In genomic region chr4:6115746-6116586, GRCh38 we compare ENCODE assay signal across 16 cellular contexts.
DNase-seq lines count a peak whose midpoint lies in the region; ATAC-seq, FAIRE-seq and TF ChIP-seq lines count a peak whose summit lies in the region.
"Had no signal": no experiment of that assay in that cellular context is flagged by ENCODE, and none has a peak within 500 bp of the region (broad histone marks: within the 10 kb centered on the region; RNA-seq: fewer than 3 reads in every experiment).

No MANE protein-coding gene starts in this region.

- ATAC-seq in right cardiac atrium = no peak
- ATAC-seq in GM21619 (IDR thresholded peaks at IDR 0.05; ENCODE audit: unreplicated experiment) = no peak
- ATAC-seq: GM12878, HCT116 had no signal

- no peak overlapping the region for H3K27ac ChIP-seq in right cardiac atrium (ENCODE audit: low read length)
- no peak overlapping the region for H3K27ac ChIP-seq in astrocyte (ENCODE audit: low read depth, low read length)
- no peak overlapping the region for H3K27ac ChIP-seq in stomach
- H3K27ac ChIP-seq: GM23248, HL-60, KMS-11 had no signal

- H3K4me3 Mint-ChIP-seq in astrocyte (ENCODE audit: unreplicated experiment) = no peak overlapping the region
- H3K4me3 Mint-ChIP-seq: CD4-positive, CD25-positive, alpha-beta regulatory T cell had no signal

- H3K36me3 ChIP-seq in astrocyte (ENCODE audit: insufficient read depth, low read length) = no peaks in the 10 kb centered on the region
- H3K36me3 ChIP-seq in stomach = no peaks in the 10 kb centered on the region

- H3K27ac Mint-ChIP-seq in astrocyte (ENCODE audit: unreplicated experiment) = peak overlapping the region; percentile 53

- no peak for TF ChIP-seq EP300 in stomach (IDR thresholded peaks at IDR 0.05)

- H3K4me1 Mint-ChIP-seq in astrocyte (ENCODE audit: low read depth, unreplicated experiment) = peaks cover 11% of the 10 kb centered on the region

- H2AFZ ChIP-seq in astrocyte (ENCODE audit: low read depth, low read length) = no peak overlapping the region
- H2AFZ ChIP-seq: GM23248 had no signal

- no peaks in the 10 kb centered on the region for H3K27me3 ChIP-seq in right cardiac atrium (ENCODE audit: control insufficient read depth, insufficient read depth)
- no peaks in the 10 kb centered on the region for H3K27me3 ChIP-seq in astrocyte (ENCODE audit: insufficient read depth, low read length)
- peaks cover 0 to 28% (median 0%) of the 10 kb centered on the region in 3 donors for H3K27me3 ChIP-seq in stomach

- no peaks in the 10 kb centered on the region for H3K4me1 ChIP-seq in right cardiac atrium (ENCODE audit: control insufficient read depth, insufficient read depth, low read length)
- no peaks in the 10 kb centered on the region for H3K4me1 ChIP-seq in astrocyte (ENCODE audit: insufficient read depth, low read length)
- H3K4me1 ChIP-seq in stomach = no peaks in the 10 kb centered on the region

- H3K9ac ChIP-seq in astrocyte (ENCODE audit: low read length) = no peak overlapping the region
- H3K9ac ChIP-seq: GM23248, KMS-11 had no signal

- TF ChIP-seq POLR2A in stomach (IDR thresholded peaks at IDR 0.05) = no peak

- H3K9me3 ChIP-seq in right cardiac atrium (ENCODE audit: control insufficient read depth, low read length) = no peaks in the 10 kb centered on the region
- H3K9me3 ChIP-seq in astrocyte (ENCODE audit: insufficient read depth, low read depth, low read length) = no peaks in the 10 kb centered on the region
- no peaks in the 10 kb centered on the region for H3K9me3 ChIP-seq in stomach

- H3K4me3 ChIP-seq in right cardiac atrium (ENCODE audit: low read length) (no peak overlapping the region), astrocyte (ENCODE audit: insufficient read depth, low read depth, low read length) (no peak overlapping the region), stomach (no peak overlapping the region)
- H3K4me3 ChIP-seq: GM12878, GM23248 had no signal

- no peak for FAIRE-seq in astrocyte (lab: Jason Lieb, UNC)
- FAIRE-seq: GM12878 had no signal

- TF ChIP-seq CTCF in astrocyte (IDR thresholded peaks at IDR 0.05; ENCODE audit: insufficient read depth, low read depth, low read length) = no peak
- no peak for TF ChIP-seq CTCF in stomach (IDR thresholded peaks at IDR 0.05)

- WGBS in right cardiac atrium = 70% methylated on average over 23 of the region's 23 CpGs
- 66 to 77% (median 77%) methylated on average over 19 to 23 of the region's 23 CpGs for WGBS in stomach, 5 donors

- intact Hi-C loops in cardiac septum (cut with DNase I) (no loop called here), right cardiac atrium (cut with DNase I) (no loop called here), stomach (cut with DNase I; ENCODE audit: low total_unique reads) (no loop called here)

- no peaks in the 10 kb centered on the region for H3K9me3 Mint-ChIP-seq in astrocyte (ENCODE audit: unreplicated experiment)
- H3K9me3 Mint-ChIP-seq: CD4-positive, CD25-positive, alpha-beta regulatory T cell had no signal

- peaks cover 43% of the 10 kb centered on the region for H3K27me3 Mint-ChIP-seq in astrocyte (ENCODE audit: low read depth, unreplicated experiment)
- H3K27me3 Mint-ChIP-seq: CD4-positive, CD25-positive, alpha-beta regulatory T cell had no signal

- DNase-seq in cardiac septum (ENCODE audit: low spot score) = peak; percentile 76
- DNase-seq in right cardiac atrium = no peak
- no peak for DNase-seq in astrocyte (ENCODE audit: low read depth)
- peak; percentile 52 for DNase-seq in islet precursor cell
- peak; percentile 24 for DNase-seq in stomach
- no peak for DNase-seq in NCI-H1092 (lab: John Stamatoyannopoulos, UW)
- DNase-seq: CD4-positive, CD25-positive, alpha-beta regulatory T cell; GM23248; NCI-H1105; NCI-H2227 treated with DMSO at 0.1 percent for 48 hours; NCI-H510A had no signal

- no peaks in the 10 kb centered on the region for H3K79me2 ChIP-seq in astrocyte (ENCODE audit: insufficient read depth, low read length)

- H4K20me1 ChIP-seq in astrocyte (ENCODE audit: insufficient read depth, low read length) = no peaks in the 10 kb centered on the region

- H3K4me2 ChIP-seq in astrocyte (ENCODE audit: low read length) = no peak overlapping the region
- H3K4me2 ChIP-seq: KMS-11 had no signal

- no peaks in the 10 kb centered on the region for H3K36me3 Mint-ChIP-seq in astrocyte (ENCODE audit: low read depth, unreplicated experiment)

Comparison
In these comparisons a context has a peak if more than half of its experiments do, and no peak if none do; other contexts are left out.
1. DNase-seq: peak in cardiac septum (single experiment), islet precursor cell (single experiment) and stomach (single experiment); none in right cardiac atrium (0 of 3), astrocyte (single experiment) and NCI-H1092 (single experiment).